ENCODE assay signal across 23 cellular contexts in genomic region chr1:119725626-119726025, GRCh38. TPM values are rescaled to one million over a fixed set of nuclear protein-coding genes. Genes with fewer than 3 reads are reported as not detected.
A peak's percentile ranks its signal among the peaks of the same experiment; 100 is the strongest.
DNase-seq lines count a peak whose midpoint lies in the region; ATAC-seq and TF ChIP-seq lines count a peak whose summit lies in the region.
"Had no signal": no experiment of that assay in that cellular context is flagged by ENCODE, and none has a peak within 500 bp of the region (broad histone marks: within the 10 kb centered on the region; RNA-seq: fewer than 3 reads in every experiment).

No MANE protein-coding gene starts in this region.

- intact Hi-C loops in natural killer cell (cut with micrococcal nuclease) = no loop called here

- H3K4me3 Mint-ChIP-seq in T-helper 1 cell treated with Interleukin-12 subunit alpha and Interleukin-12 subunit beta and Interleukin-4 antibody, amounts not matched to agents 30 μg/mL and 1 μg/mL, for 36 hours = no peak overlapping the region
- no peak overlapping the region for H3K4me3 Mint-ChIP-seq in activated naive CD8-positive, alpha-beta T cell treated with anti-CD3 and anti-CD28 coated beads for 36 hours
- H3K4me3 Mint-ChIP-seq in activated naive CD8-positive, alpha-beta T cell treated with anti-CD3 and anti-CD28 coated beads, Interleukin-2, amount 50 U/mL, for 24 hours = no peak overlapping the region
- H3K4me3 Mint-ChIP-seq in progenitor cell of endocrine pancreas (ENCODE audit: low read depth) = no peak overlapping the region
- no peak overlapping the region for H3K4me3 Mint-ChIP-seq in natural killer cell

- ATAC-seq in activated naive CD8-positive, alpha-beta T cell treated with anti-CD3 and anti-CD28 coated beads, Interleukin-2, amount 50 U/mL, for 24 hours = no peak
- no peak for ATAC-seq in natural killer cell
- ATAC-seq: Panc1 had no signal

- no peaks in the 10 kb centered on the region for H3K9me3 Mint-ChIP-seq in T-helper 1 cell treated with Interleukin-12 subunit alpha and Interleukin-12 subunit beta and Interleukin-4 antibody, amounts not matched to agents 30 μg/mL and 1 μg/mL, for 36 hours
- H3K9me3 Mint-ChIP-seq in activated naive CD8-positive, alpha-beta T cell treated with anti-CD3 and anti-CD28 coated beads for 36 hours = no peaks in the 10 kb centered on the region
- H3K9me3 Mint-ChIP-seq in activated naive CD8-positive, alpha-beta T cell treated with anti-CD3 and anti-CD28 coated beads, Interleukin-2, amount 50 U/mL, for 24 hours = no peaks in the 10 kb centered on the region
- H3K9me3 Mint-ChIP-seq in progenitor cell of endocrine pancreas (ENCODE audit: low read depth) (no peaks in the 10 kb centered on the region), natural killer cell (no peaks in the 10 kb centered on the region)

- no peak for DNase-seq in T-helper 1 cell
- DNase-seq in activated naive CD8-positive, alpha-beta T cell treated with anti-CD3 and anti-CD28 coated beads for 36 hours = no peak
- no peak for DNase-seq in activated naive CD8-positive, alpha-beta T cell treated with anti-CD3 and anti-CD28 coated beads, Interleukin-2, amount 50 U/mL, for 24 hours
- DNase-seq in coronary artery (ENCODE audit: low spot score) = peak; percentile 17
- no peak for DNase-seq in progenitor cell of endocrine pancreas (ENCODE audit: low spot score, unreplicated experiment)
- DNase-seq in AG20443 (ENCODE audit: low spot score) = no peak
- no peak for DNase-seq in natural killer cell
- DNase-seq: ACHN; GDM1; Karpas-422; NCI-H1694; NCI-H2081; NCI-H2171; NCI-H345; NCI-H524; NCI-H774; NK-92 treated with Interleukin-12 subunit alpha and Interleukin-12 subunit beta, amount 100 ng/mL, for 24 hours had no signal

- peaks cover 13% of the 10 kb centered on the region for H3K4me1 Mint-ChIP-seq in T-helper 1 cell treated with Interleukin-12 subunit alpha and Interleukin-12 subunit beta and Interleukin-4 antibody, amounts not matched to agents 30 μg/mL and 1 μg/mL, for 36 hours (ENCODE audit: low read depth)
- peaks cover 4% of the 10 kb centered on the region for H3K4me1 Mint-ChIP-seq in activated naive CD8-positive, alpha-beta T cell treated with anti-CD3 and anti-CD28 coated beads for 36 hours
- no peaks in the 10 kb centered on the region for H3K4me1 Mint-ChIP-seq in activated naive CD8-positive, alpha-beta T cell treated with anti-CD3 and anti-CD28 coated beads, Interleukin-2, amount 50 U/mL, for 24 hours
- H3K4me1 Mint-ChIP-seq in progenitor cell of endocrine pancreas (ENCODE audit: low read depth) (peaks cover 44% of the 10 kb centered on the region), natural killer cell (no peaks in the 10 kb centered on the region)

- no peaks in the 10 kb centered on the region for H3K27me3 Mint-ChIP-seq in T-helper 1 cell treated with Interleukin-12 subunit alpha and Interleukin-12 subunit beta and Interleukin-4 antibody, amounts not matched to agents 30 μg/mL and 1 μg/mL, for 36 hours (ENCODE audit: low read depth)
- H3K27me3 Mint-ChIP-seq in activated naive CD8-positive, alpha-beta T cell treated with anti-CD3 and anti-CD28 coated beads for 36 hours = no peaks in the 10 kb centered on the region
- H3K27me3 Mint-ChIP-seq in activated naive CD8-positive, alpha-beta T cell treated with anti-CD3 and anti-CD28 coated beads, Interleukin-2, amount 50 U/mL, for 24 hours = no peaks in the 10 kb centered on the region
- H3K27me3 Mint-ChIP-seq in progenitor cell of endocrine pancreas (no peaks in the 10 kb centered on the region), natural killer cell (ENCODE audit: low read depth in 2 of 2) (no peaks in the 10 kb centered on the region)

- peaks cover 39% of the 10 kb centered on the region for H3K36me3 Mint-ChIP-seq in T-helper 1 cell treated with Interleukin-12 subunit alpha and Interleukin-12 subunit beta and Interleukin-4 antibody, amounts not matched to agents 30 μg/mL and 1 μg/mL, for 36 hours (ENCODE audit: low read depth)
- peaks cover 67% of the 10 kb centered on the region for H3K36me3 Mint-ChIP-seq in activated naive CD8-positive, alpha-beta T cell treated with anti-CD3 and anti-CD28 coated beads for 36 hours
- H3K36me3 Mint-ChIP-seq in activated naive CD8-positive, alpha-beta T cell treated with anti-CD3 and anti-CD28 coated beads, Interleukin-2, amount 50 U/mL, for 24 hours (ENCODE audit: low read depth) = peaks cover 51% of the 10 kb centered on the region
- H3K36me3 Mint-ChIP-seq in progenitor cell of endocrine pancreas (ENCODE audit: insufficient read depth) = peaks cover 68% of the 10 kb centered on the region
- no peaks in the 10 kb centered on the region for H3K36me3 Mint-ChIP-seq in natural killer cell

- peak overlapping the region; percentile 64 for H3K27ac Mint-ChIP-seq in T-helper 1 cell treated with Interleukin-12 subunit alpha and Interleukin-12 subunit beta and Interleukin-4 antibody, amounts not matched to agents 30 μg/mL and 1 μg/mL, for 36 hours
- H3K27ac Mint-ChIP-seq in activated naive CD8-positive, alpha-beta T cell treated with anti-CD3 and anti-CD28 coated beads for 36 hours = peak overlapping the region; percentile 14
- no peak overlapping the region for H3K27ac Mint-ChIP-seq in activated naive CD8-positive, alpha-beta T cell treated with anti-CD3 and anti-CD28 coated beads, Interleukin-2, amount 50 U/mL, for 24 hours
- H3K27ac Mint-ChIP-seq in progenitor cell of endocrine pancreas (peak overlapping the region; percentile 63), natural killer cell (no peak overlapping the region)

- H3K27ac ChIP-seq in coronary artery = no peak overlapping the region
- H3K27ac ChIP-seq: 22Rv1; BLaER1 treated with 17β-estradiol and CSF1 and Interleukin-3, amounts not matched to agents 10 nM and 100 nM had no signal

- H3K4me3 ChIP-seq in coronary artery = no peak overlapping the region
- H3K4me3 ChIP-seq: BLaER1 treated with 17β-estradiol and CSF1 and Interleukin-3, amounts not matched to agents 10 nM and 100 nM had no signal

- TF ChIP-seq CTCF in coronary artery (IDR thresholded peaks at IDR 0.05) (no peak), progenitor cell of endocrine pancreas (IDR thresholded peaks at IDR 0.05; ENCODE audit: unreplicated experiment) (no peak), natural killer cell (IDR thresholded peaks at IDR 0.05) (no peak)

RNA-seq across cellular contexts. Expression of gene PHGDH, which starts 13.9 kb away (rescaled TPM):
- total RNA-seq in activated naive CD8-positive, alpha-beta T cell treated with anti-CD3 and anti-CD28 coated beads for 36 hours = 100 to 1,000 TPM; 289 to 292 TPM
- total RNA-seq in progenitor cell of endocrine pancreas (428 and 452 TPM in 2 replicates), natural killer cell (1 to 10 TPM; 1.1 to 6.6 (median 5.8) TPM)

RNA-seq across cellular contexts. Expression of gene HMGCS2, which starts 43.1 kb away (rescaled TPM):
- total RNA-seq in activated naive CD8-positive, alpha-beta T cell treated with anti-CD3 and anti-CD28 coated beads for 36 hours = not detected
- 105 and 112 TPM in 2 replicates for total RNA-seq in progenitor cell of endocrine pancreas
- total RNA-seq in natural killer cell = not detected
- total RNA-seq: H1, M059J had no signal

Comparison
In these comparisons a context has a peak if more than half of its experiments do, and no peak if none do; other contexts are left out.
1. H3K27ac Mint-ChIP-seq: peak in T-helper 1 cell treated with Interleukin-12 subunit alpha and Interleukin-12 subunit beta and Interleukin-4 antibody, amounts not matched to agents 30 μg/mL and 1 μg/mL, for 36 hours (single experiment), activated naive CD8-positive, alpha-beta T cell treated with anti-CD3 and anti-CD28 coated beads for 36 hours (single experiment) and progenitor cell of endocrine pancreas (single experiment); none in activated naive CD8-positive, alpha-beta T cell treated with anti-CD3 and anti-CD28 coated beads, Interleukin-2, amount 50 U/mL, for 24 hours (single experiment) and natural killer cell (0 of 2).
2. RNA of gene PHGDH, which starts 13.9 kb away (total RNA-seq): 428 to 452 TPM in progenitor cell of endocrine pancreas and 289 to 292 TPM in activated naive CD8-positive, alpha-beta T cell treated with anti-CD3 and anti-CD28 coated beads for 36 hours; 1.1 to 6.6 TPM in natural killer cell; every median in the first group is over 10 times any median in the second.
3. RNA of gene HMGCS2, which starts 43.1 kb away (total RNA-seq): 105 to 112 TPM in progenitor cell of endocrine pancreas; not detected in activated naive CD8-positive, alpha-beta T cell treated with anti-CD3 and anti-CD28 coated beads for 36 hours and not detected in natural killer cell; every median in the first group is over 100 times any median in the second.